ENCODE assay signal across 26 cellular contexts in genomic region chr13:45198924-45199323, GRCh38. TPM values are rescaled to one million over a fixed set of nuclear protein-coding genes. Genes with fewer than 3 reads are reported as not detected.
DNase-seq lines count a peak whose midpoint lies in the region; ATAC-seq, FAIRE-seq and TF ChIP-seq lines count a peak whose summit lies in the region.
"Had no signal": no experiment of that assay in that cellular context is flagged by ENCODE, and none has a peak within 500 bp of the region (broad histone marks: within the 10 kb centered on the region; RNA-seq: fewer than 3 reads in every experiment).

No MANE protein-coding gene starts in this region.

- H3K9me3 ChIP-seq in BLaER1, result no peaks in the 10 kb centered on the region
- H3K9me3 ChIP-seq: A549 had no signal

- H3K36me3 ChIP-seq in BLaER1, result peaks cover 15% of the 10 kb centered on the region

- FAIRE-seq in GM12891 (lab: Jason Lieb, UNC), result peak; percentile 13
- FAIRE-seq: A549 had no signal

- DNase-seq in GM12891 (ENCODE audit: insufficient read length, low spot score) (no peak), cardiac fibroblast (ENCODE audit: low read depth in 2 of 2) (peak; percentile 15 to 39), left lobe of liver (ENCODE audit: low spot score) (no peak), Kasumi-1 (lab: John Stamatoyannopoulos, UW) (no peak), HuH-7 (ENCODE audit: low spot score) (no peak), NCI-H526 (lab: John Stamatoyannopoulos, UW) (no peak)
- DNase-seq: DMS53, KG1, NCI-H1092, NCI-H1417 treated with DMSO at 0.1 percent for 48 hours, NCI-H1694 treated with DMSO at 0.1 percent for 48 hours, NCI-H2081, NCI-H2227 treated with DMSO at 0.1 percent for 48 hours, NCI-H69, SHP77 treated with DMSO at 0.1 percent for 48 hours, SW 1271 had no signal

- TF ChIP-seq CTCF in cardiac fibroblast (IDR thresholded peaks at IDR 0.05; ENCODE audit: low read depth, low read length), result no peak

- H4K20me1 ChIP-seq in BLaER1, result peaks cover 35% of the 10 kb centered on the region; the same call in 1 of the 2 replicates

- H3K9ac ChIP-seq in BLaER1, result no peak overlapping the region

- ATAC-seq in left lobe of liver (peak; percentile 31), HG03175 (IDR thresholded peaks at IDR 0.05; ENCODE audit: unreplicated experiment) (no peak)
- ATAC-seq: A549, HCT116, Panc1 had no signal

- H3K4me1 ChIP-seq in BLaER1, result peaks cover 26% of the 10 kb centered on the region

- no peak overlapping the region for H3K27ac ChIP-seq in BLaER1
- H3K27ac ChIP-seq: A549, RWPE1 had no signal

- no peak for TF ChIP-seq POLR2A in GM12891 (IDR thresholded peaks at IDR 0.05; ENCODE audit: low read depth, low read length)

- H3K4me3 ChIP-seq in BLaER1 (no peak overlapping the region), cardiac fibroblast (replicated peaks in 1 of 2; ENCODE audit: low read depth in 2 of 2, low read length in 2 of 2) (no peak overlapping the region)
- H3K4me3 ChIP-seq: A549 had no signal

- H3K27me3 ChIP-seq in BLaER1, result no peaks in the 10 kb centered on the region

- H3K4me2 ChIP-seq in BLaER1, result 0 out of 2 replicates have a peak overlapping the region, but pooled peaks have one; percentile 2
- H3K4me2 ChIP-seq: A549 had no signal

TF ChIP-seq in GM12891, 5 proteins besides CTCF, POLR2A, EP300 and RAD21:
- TF ChIP-seq PAX5 (IDR thresholded peaks at IDR 0.05; ENCODE audit: insufficient read depth, low read length, severe bottlenecking) (no peak), SPI1 (IDR thresholded peaks at IDR 0.05; ENCODE audit: low read depth, low read length) (no peak), TAF1 (IDR thresholded peaks at IDR 0.05; ENCODE audit: low read depth, low read length) (no peak), POU2F2 (IDR thresholded peaks at IDR 0.05; ENCODE audit: low read depth, low read length) (no peak), POLR2AphosphoS5 (IDR thresholded peaks at IDR 0.05; ENCODE audit: low read depth, low read length) (no peak)
TF ChIP-seq in GM12891: peak in this region for 0.

RNA-seq across cellular contexts. Expression of gene KCTD4, which starts 1.9 kb away (rescaled TPM):
- polyA plus RNA-seq in GM12891 (2012; ENCODE audit: low read depth, missing spikeins), result not detected
- not detected for total RNA-seq in left lobe of liver
- total RNA-seq: H4, HT-29, NCI-H460, OCI-LY7 had no signal
- polyA plus RNA-seq: A549 had no signal

Comparison
In these comparisons a context has a peak if more than half of its experiments do, and no peak if none do; other contexts are left out.
1. DNase-seq: peak in cardiac fibroblast (2 of 2); none in GM12891 (single experiment), left lobe of liver (single experiment), Kasumi-1 (0 of 2), HuH-7 (single experiment) and NCI-H526 (0 of 2).